ENCODE assay signal across 9 cellular contexts in the genomic region with DNA sequence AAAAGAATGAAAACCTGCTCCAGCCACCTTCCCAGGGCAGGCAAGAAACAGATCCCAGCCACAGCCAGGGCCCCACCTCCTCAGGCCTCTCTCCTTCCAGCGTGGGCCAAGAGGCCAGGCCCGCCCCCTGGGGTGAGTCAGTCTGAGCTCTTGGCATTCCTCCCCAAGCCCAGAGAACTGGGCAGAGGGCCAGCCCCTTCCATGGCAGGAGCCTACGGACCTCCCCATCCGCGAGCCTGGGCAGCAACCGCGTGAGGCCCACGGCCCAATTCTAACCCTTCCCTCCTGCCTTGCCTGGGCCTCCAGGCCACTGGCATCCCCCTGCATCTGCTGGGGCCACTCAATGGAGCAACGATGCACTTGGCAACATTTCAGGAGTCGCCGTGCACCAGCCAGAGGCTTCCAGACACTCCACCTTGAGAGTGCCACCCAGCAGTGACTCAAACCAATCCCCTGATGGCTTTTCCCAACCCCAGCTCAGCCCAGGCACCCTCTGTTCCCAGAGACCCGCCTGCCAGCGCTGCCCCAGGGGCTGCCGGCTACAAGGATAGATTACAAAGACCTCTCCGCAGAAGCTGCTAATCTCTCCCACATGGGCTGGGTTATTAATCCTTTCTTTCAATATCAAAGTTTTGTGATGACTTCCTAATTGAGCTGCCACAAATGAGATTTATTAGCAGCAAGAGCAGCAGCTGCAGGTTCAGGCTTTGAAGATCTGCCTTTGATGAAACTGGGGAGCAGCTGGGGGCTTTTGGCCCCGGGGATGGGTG.
A peak's percentile ranks its signal among the peaks of the same experiment; 100 is the strongest.
DNase-seq lines count a peak whose midpoint lies in the region; ATAC-seq and TF ChIP-seq lines count a peak whose summit lies in the region.
"Had no signal": no experiment of that assay in that cellular context is flagged by ENCODE, and none has a peak within 500 bp of the region (broad histone marks: within the 10 kb centered on the region; RNA-seq: fewer than 3 reads in every experiment).

No MANE protein-coding gene starts in this region.

- intact Hi-C loops in OCI-LY7 (cut with micrococcal nuclease; ENCODE audit: unreplicated experiment), result no loop called here

- H3K4me1 ChIP-seq in OCI-LY7 (ENCODE audit: insufficient read depth, low read length, poor library complexity, severe bottlenecking), result peaks cover 47% of the 10 kb centered on the region

- peak overlapping the region; percentile 50 for H3K27ac ChIP-seq in OCI-LY7 (ENCODE audit: low read depth, low read length, poor library complexity, severe bottlenecking)

- no peaks in the 10 kb centered on the region for H3K27me3 Mint-ChIP-seq in stimulated activated naive B cell treated with anti-CD40 and anti-IgM and Interleukin-4, amounts not matched to agents 10 μg/mL and 1 μg/mL and 100 μg/mL, for 72 hours
- H3K27me3 Mint-ChIP-seq: activated naive CD8-positive, alpha-beta T cell treated with anti-CD3 and anti-CD28 coated beads, Interleukin-2, amount 10 ng/mL, durations not matched to agents 7 days and 5 days had no signal

- CTCF ChIA-PET in OCI-LY7 (lab: Charles Lee; ENCODE audit: unreplicated experiment), result no interaction called here

- H4K20me1 ChIP-seq in OCI-LY7 (ENCODE audit: insufficient read depth, low read length), result no peaks in the 10 kb centered on the region

- H3K36me3 Mint-ChIP-seq in stimulated activated naive B cell treated with anti-CD40 and anti-IgM and Interleukin-4, amounts not matched to agents 10 μg/mL and 1 μg/mL and 100 μg/mL, for 72 hours, result peaks cover 54 to 68% of the 10 kb centered on the region in 2 donors

- H3K36me3 ChIP-seq in OCI-LY7 (ENCODE audit: insufficient read depth, low read length), result peaks cover 89% of the 10 kb centered on the region

- H3K27ac Mint-ChIP-seq in stimulated activated naive B cell treated with anti-CD40 and anti-IgM and Interleukin-4, amounts not matched to agents 10 μg/mL and 1 μg/mL and 100 μg/mL, for 72 hours, result peak overlapping the region; percentile 62
- H3K27ac Mint-ChIP-seq: activated naive CD8-positive, alpha-beta T cell treated with anti-CD3 and anti-CD28 coated beads, Interleukin-2, amount 10 ng/mL, durations not matched to agents 7 days and 5 days had no signal

- H3K4me2 ChIP-seq in OCI-LY7 (ENCODE audit: low read length), result 0 out of 2 replicates have a peak overlapping the region, but pooled peaks have one; percentile 5

- no peak overlapping the region for H2AFZ ChIP-seq in OCI-LY7 (ENCODE audit: low read length)

- no TSS peak for BruUV-seq in OCI-LY7 (replicated peaks; lab: Mats Ljungman, UMichigan)

- ATAC-seq in left lobe of liver (peak; percentile 98), GM19455 (IDR thresholded peaks at IDR 0.05; ENCODE audit: unreplicated experiment) (no peak), HG03521 (IDR thresholded peaks at IDR 0.05; ENCODE audit: unreplicated experiment) (no peak)
- ATAC-seq in stimulated activated naive B cell treated with anti-CD40 and anti-IgM and Interleukin-4, amounts not matched to agents 10 μg/mL and 1 μg/mL and 100 μg/mL, for 72 hours (replicated peaks), result no peak

- peak; percentile 64 for DNase-seq in activated effector memory CD4-positive, alpha-beta T cell treated with anti-CD3 and anti-CD28 coated beads, Interleukin-2, amount 50 U/mL, for 16 hours
- no peak for DNase-seq in activated effector memory CD4-positive, alpha-beta T cell treated with Interleukin-2 at 50 U/mL for 16 hours
- no peak for DNase-seq in OCI-LY7 (ENCODE audit: low spot score)
- DNase-seq in choroid plexus epithelial cell (ENCODE audit: low read depth), result peak; percentile 97
- DNase-seq in left lobe of liver (ENCODE audit: low spot score), result peak; percentile 96
- no peak for DNase-seq in stimulated activated naive B cell treated with anti-CD40 and anti-IgM and Interleukin-4, amounts not matched to agents 10 μg/mL and 1 μg/mL and 100 μg/mL, for 72 hours
- DNase-seq: activated naive CD8-positive, alpha-beta T cell treated with anti-CD3 and anti-CD28 coated beads, Interleukin-2, amount 10 ng/mL, durations not matched to agents 7 days and 5 days had no signal

- no peak for TF ChIP-seq CTCF in OCI-LY7 (conservative IDR thresholded peaks at IDR 0.05; ENCODE audit: low read length)
- no peak for TF ChIP-seq CTCF in choroid plexus epithelial cell (conservative IDR thresholded peaks at IDR 0.05; ENCODE audit: low read depth, low read length)

- H3K79me2 ChIP-seq in OCI-LY7 (ENCODE audit: insufficient read depth, low read depth, low read length), result no peaks in the 10 kb centered on the region; the same call in 1 of the 2 replicates

- no peaks in the 10 kb centered on the region for H3K9me2 ChIP-seq in OCI-LY7 (ENCODE audit: insufficient read depth, low read length)

- peak overlapping the region; percentile 44 to 54 for H3K4me3 Mint-ChIP-seq in stimulated activated naive B cell treated with anti-CD40 and anti-IgM and Interleukin-4, amounts not matched to agents 10 μg/mL and 1 μg/mL and 100 μg/mL, for 72 hours
- H3K4me3 Mint-ChIP-seq: activated naive CD8-positive, alpha-beta T cell treated with anti-CD3 and anti-CD28 coated beads, Interleukin-2, amount 10 ng/mL, durations not matched to agents 7 days and 5 days had no signal

- no peak overlapping the region for H3K4me3 ChIP-seq in OCI-LY7 (ENCODE audit: low read depth, low read length, poor library complexity, severe bottlenecking)
- no peak overlapping the region for H3K4me3 ChIP-seq in choroid plexus epithelial cell (ENCODE audit: low read depth, low read length)

- H3K9me3 Mint-ChIP-seq in stimulated activated naive B cell treated with anti-CD40 and anti-IgM and Interleukin-4, amounts not matched to agents 10 μg/mL and 1 μg/mL and 100 μg/mL, for 72 hours, result peaks cover 6 to 8% of the 10 kb centered on the region in 2 donors

- peaks cover 37 to 54% of the 10 kb centered on the region in 2 donors for H3K4me1 Mint-ChIP-seq in stimulated activated naive B cell treated with anti-CD40 and anti-IgM and Interleukin-4, amounts not matched to agents 10 μg/mL and 1 μg/mL and 100 μg/mL, for 72 hours

- peaks cover 14% of the 10 kb centered on the region; the same call in 1 of the 2 replicates for H3K9me3 ChIP-seq in OCI-LY7 (ENCODE audit: low read length)

- POLR2A ChIA-PET in OCI-LY7 (lab: Charles Lee), result interaction anchor here (0.5 to 1.6 kb wide), 10 partner anchors 8 to 937 kb away, joined by 3 to 5 read pairs (median 4); no protein-coding TSS in a partner anchor

Comparison
In these comparisons a context has a peak if more than half of its experiments do, and no peak if none do; other contexts are left out.
1. DNase-seq: peak in activated effector memory CD4-positive, alpha-beta T cell treated with anti-CD3 and anti-CD28 coated beads, Interleukin-2, amount 50 U/mL, for 16 hours (single experiment), choroid plexus epithelial cell (single experiment) and left lobe of liver (single experiment); none in activated effector memory CD4-positive, alpha-beta T cell treated with Interleukin-2 at 50 U/mL for 16 hours (single experiment), OCI-LY7 (single experiment) and stimulated activated naive B cell treated with anti-CD40 and anti-IgM and Interleukin-4, amounts not matched to agents 10 μg/mL and 1 μg/mL and 100 μg/mL, for 72 hours (single experiment).